Comparison of ENCODE assay signal across 8 cellular contexts in genomic region chr13:80454245-80454644, GRCh38.
DNase-seq lines count a peak whose midpoint lies in the region; ATAC-seq lines count a peak whose summit lies in the region.

No MANE protein-coding gene starts in this region.

- POLR2A ChIA-PET in activated CD4-positive, alpha-beta memory T cell treated with anti-CD3 and anti-CD28 coated beads, Interleukin-2, amount 10 ng/mL, durations not matched to agents 7 days and 5 days (lab: Charles Lee) = no interaction called here

- no peaks in the 10 kb centered on the region for H3K36me3 ChIP-seq in neuron (ENCODE audit: insufficient read depth, low read length)

- no peaks in the 10 kb centered on the region for H3K27me3 ChIP-seq in neuron (ENCODE audit: insufficient read depth, low read length)

- DNase-seq in OCI-M1 (lab: John Stamatoyannopoulos, UW) (peak; percentile 97), NCI-H2107 (lab: John Stamatoyannopoulos, UW) (no peak), activated gamma-delta T cell treated with Interleukin-2 at 50 U/mL for 16 hours (no peak), mucosa of gallbladder (ENCODE audit: low spot score) (no peak)
- no peak for DNase-seq in activated CD4-positive, alpha-beta memory T cell treated with anti-CD3 and anti-CD28 coated beads, Interleukin-2, amount 10 ng/mL, durations not matched to agents 7 days and 5 days

- ATAC-seq in GM19351 (IDR thresholded peaks at IDR 0.05; ENCODE audit: unreplicated experiment) (peak; percentile 90), HG03066 (IDR thresholded peaks at IDR 0.05; ENCODE audit: low read depth, unreplicated experiment) (peak; percentile 81)

- H3K27ac Mint-ChIP-seq in activated CD4-positive, alpha-beta memory T cell treated with anti-CD3 and anti-CD28 coated beads, Interleukin-2, amount 10 ng/mL, durations not matched to agents 7 days and 5 days = no peak overlapping the region

- CTCF ChIA-PET in activated CD4-positive, alpha-beta memory T cell treated with anti-CD3 and anti-CD28 coated beads, Interleukin-2, amount 10 ng/mL, durations not matched to agents 7 days and 5 days (lab: Charles Lee) = no interaction called here

- no peaks in the 10 kb centered on the region for H3K9me3 ChIP-seq in neuron (ENCODE audit: low read length)

- H3K9me3 Mint-ChIP-seq in activated CD4-positive, alpha-beta memory T cell treated with anti-CD3 and anti-CD28 coated beads, Interleukin-2, amount 10 ng/mL, durations not matched to agents 7 days and 5 days = peaks cover 5% of the 10 kb centered on the region

- H3K4me1 ChIP-seq in neuron (ENCODE audit: insufficient read depth, low read length) = no peaks in the 10 kb centered on the region

- H3K27me3 Mint-ChIP-seq in activated CD4-positive, alpha-beta memory T cell treated with anti-CD3 and anti-CD28 coated beads, Interleukin-2, amount 10 ng/mL, durations not matched to agents 7 days and 5 days = no peaks in the 10 kb centered on the region

- no peaks in the 10 kb centered on the region for H3K4me1 Mint-ChIP-seq in activated CD4-positive, alpha-beta memory T cell treated with anti-CD3 and anti-CD28 coated beads, Interleukin-2, amount 10 ng/mL, durations not matched to agents 7 days and 5 days

- peak overlapping the region; percentile 36 for H2AFZ ChIP-seq in neuron (ENCODE audit: low read depth, low read length)

- H3K4me3 Mint-ChIP-seq in activated CD4-positive, alpha-beta memory T cell treated with anti-CD3 and anti-CD28 coated beads, Interleukin-2, amount 10 ng/mL, durations not matched to agents 7 days and 5 days = no peak overlapping the region

- no peaks in the 10 kb centered on the region for H3K36me3 Mint-ChIP-seq in activated CD4-positive, alpha-beta memory T cell treated with anti-CD3 and anti-CD28 coated beads, Interleukin-2, amount 10 ng/mL, durations not matched to agents 7 days and 5 days (ENCODE audit: low read depth)

- no peak overlapping the region for H3K4me3 ChIP-seq in neuron (ENCODE audit: low read length)
